22 cellular contexts compared by ENCODE assay signal in genomic region chr2:20431772-20432171, GRCh38.
"Had no signal": no experiment of that assay in that cellular context is flagged by ENCODE, and none has a peak within 500 bp of the region (broad histone marks: within the 10 kb centered on the region; RNA-seq: fewer than 3 reads in every experiment).

No MANE protein-coding gene starts in this region.

- H2AFZ ChIP-seq: parathyroid adenoma had no signal

- H3K4me1 Mint-ChIP-seq: activated naive CD4-positive, alpha-beta T cell treated with anti-CD3 and anti-CD28 coated beads, Interleukin-2, amount 50 U/mL, for 24 hours; central memory CD8-positive, alpha-beta T cell had no signal

- H3K9me3 Mint-ChIP-seq: activated naive CD4-positive, alpha-beta T cell treated with anti-CD3 and anti-CD28 coated beads, Interleukin-2, amount 50 U/mL, for 24 hours; activated naive CD8-positive, alpha-beta T cell treated with anti-CD3 and anti-CD28 coated beads, Interleukin-2, amount 50 U/mL, for 24 hours; activated T-helper 2 cell treated with anti-CD3 and anti-CD28 coated beads, Interferon-gamma antibody, Interleukin-2, Interleukin-4, amounts not matched to agents 10 μg/mL and 5 μg/mL and 100 μg/mL, durations not matched to agents 14 hours and 24 hours and 36 hours; central memory CD8-positive, alpha-beta T cell; naive thymus-derived CD8-positive, alpha-beta T cell; neural crest cell had no signal

- DNase-seq: activated CD4-positive, alpha-beta T cell treated with anti-CD3 and anti-CD28 coated beads for 36 hours; activated CD4-positive, CD25-positive, alpha-beta regulatory T cell; activated naive CD8-positive, alpha-beta T cell treated with anti-CD3 and anti-CD28 coated beads, Interleukin-2, amount 50 U/mL, for 24 hours; activated T-cell treated with anti-CD3 and anti-CD28 coated beads, Interleukin-2, amount 50 U/mL, for 48 hours; amygdala; dermis blood vessel endothelial cell; effector CD8-positive, alpha-beta T cell; left cardiac atrium; naive thymus-derived CD8-positive, alpha-beta T cell; nucleus accumbens; spleen; stimulated activated naive CD4-positive, alpha-beta T cell treated with Interleukin-2 at 50 U/mL for 16 hours; T-helper 2 cell had no signal

- H3K4me3 ChIP-seq: right atrium auricular region, spleen, tibial nerve had no signal

- H3K27ac Mint-ChIP-seq: activated CD4-positive, alpha-beta T cell treated with anti-CD3 and anti-CD28 coated beads for 36 hours; activated naive CD4-positive, alpha-beta T cell treated with anti-CD3 and anti-CD28 coated beads, Interleukin-2, amount 50 U/mL, for 24 hours; activated naive CD8-positive, alpha-beta T cell treated with anti-CD3 and anti-CD28 coated beads, Interleukin-2, amount 50 U/mL, for 24 hours; activated T-helper 2 cell treated with anti-CD3 and anti-CD28 coated beads, Interferon-gamma antibody, Interleukin-2, Interleukin-4, amounts not matched to agents 10 μg/mL and 5 μg/mL and 100 μg/mL, durations not matched to agents 14 hours and 24 hours and 36 hours; naive thymus-derived CD8-positive, alpha-beta T cell had no signal

- FAIRE-seq: bronchial epithelial cell, frontal cortex had no signal

- H3K79me2 ChIP-seq: parathyroid adenoma had no signal

- ATAC-seq: left cardiac atrium; naive thymus-derived CD8-positive, alpha-beta T cell had no signal

- H3K9me3 ChIP-seq: right atrium auricular region, spleen, tibial nerve had no signal

- H3K27ac ChIP-seq: parathyroid adenoma, right atrium auricular region, tibial nerve had no signal

- H3K9ac ChIP-seq: parathyroid adenoma had no signal

- H3K36me3 ChIP-seq: right atrium auricular region, spleen, tibial nerve had no signal

- H3K4me3 Mint-ChIP-seq: activated CD4-positive, alpha-beta T cell treated with anti-CD3 and anti-CD28 coated beads for 36 hours; activated naive CD4-positive, alpha-beta T cell treated with anti-CD3 and anti-CD28 coated beads, Interleukin-2, amount 50 U/mL, for 24 hours; activated naive CD8-positive, alpha-beta T cell treated with anti-CD3 and anti-CD28 coated beads, Interleukin-2, amount 50 U/mL, for 24 hours; central memory CD8-positive, alpha-beta T cell; naive thymus-derived CD8-positive, alpha-beta T cell; neural crest cell had no signal

- H3K27me3 ChIP-seq: right atrium auricular region, spleen, tibial nerve had no signal

- H3K36me3 Mint-ChIP-seq: naive thymus-derived CD8-positive, alpha-beta T cell had no signal

- H3K4me1 ChIP-seq: parathyroid adenoma had no signal
